In genomic region chr1:210482936-210483642, GRCh38 we compare ENCODE assay signal across 26 cellular contexts.
DNase-seq lines count a peak whose midpoint lies in the region; ATAC-seq and TF ChIP-seq lines count a peak whose summit lies in the region.
"Had no signal": no experiment of that assay in that cellular context is flagged by ENCODE, and none has a peak within 500 bp of the region (broad histone marks: within the 10 kb centered on the region; RNA-seq: fewer than 3 reads in every experiment).

No MANE protein-coding gene starts in this region.

- H3K27me3 ChIP-seq in testis (no peaks in the 10 kb centered on the region), right lobe of liver (no peaks in the 10 kb centered on the region), stomach (no peaks in the 10 kb centered on the region)
- H3K27me3 ChIP-seq in CD8-positive, alpha-beta memory T cell (ENCODE audit: insufficient read depth, low read length, poor library complexity, severe bottlenecking), result no peaks in the 10 kb centered on the region
- H3K27me3 ChIP-seq: BLaER1 treated with 17β-estradiol and CSF1 and Interleukin-3, amounts not matched to agents 10 nM and 100 nM had no signal

- POLR2A ChIA-PET in HEK293 (lab: Yijun Ruan, JAX), result no interaction called here
- POLR2A ChIA-PET in CD8-positive, alpha-beta memory T cell (lab: Charles Lee), result no interaction called here

- no peak for TF ChIP-seq POLR2A in testis (IDR thresholded peaks at IDR 0.05)
- TF ChIP-seq POLR2A in right lobe of liver (IDR thresholded peaks at IDR 0.05), result no peak
- no peak for TF ChIP-seq POLR2A in stomach (IDR thresholded peaks at IDR 0.05)

- H3K27ac ChIP-seq in HEK293 (ENCODE audit: extremely low read depth, low read depth, low read length), result no peak overlapping the region
- H3K27ac ChIP-seq in testis, result no peak overlapping the region
- no peak overlapping the region for H3K27ac ChIP-seq in right lobe of liver
- H3K27ac ChIP-seq in stomach, result no peak overlapping the region
- no peak overlapping the region for H3K27ac ChIP-seq in CD8-positive, alpha-beta memory T cell (ENCODE audit: low read depth, low read length)
- H3K27ac ChIP-seq: A549; BLaER1 treated with 17β-estradiol and CSF1 and Interleukin-3, amounts not matched to agents 10 nM and 100 nM; HL-60; KMS-11; SK-N-MC had no signal

- in situ Hi-C loops in SK-MEL-5 (cut with HindIII; ENCODE audit: low pct_unique_long_range_greater_than_20kb, low sequenced_read_pairs), result no loop called here

- H3K4me1 ChIP-seq in HEK293 (ENCODE audit: control insufficient read depth, insufficient read depth, low read length) (no peaks in the 10 kb centered on the region), testis (no peaks in the 10 kb centered on the region), right lobe of liver (no peaks in the 10 kb centered on the region), stomach (no peaks in the 10 kb centered on the region)
- H3K4me1 ChIP-seq in CD8-positive, alpha-beta memory T cell (ENCODE audit: insufficient read depth, low read length), result no peaks in the 10 kb centered on the region
- H3K4me1 ChIP-seq: A549; BLaER1 treated with 17β-estradiol and CSF1 and Interleukin-3, amounts not matched to agents 10 nM and 100 nM; Caco-2 had no signal

- no peaks in the 10 kb centered on the region for H3K9me3 ChIP-seq in HEK293 (ENCODE audit: control insufficient read depth, insufficient read depth, low read depth, low read length)
- no peaks in the 10 kb centered on the region for H3K9me3 ChIP-seq in testis
- H3K9me3 ChIP-seq in right lobe of liver, result no peaks in the 10 kb centered on the region
- no peaks in the 10 kb centered on the region for H3K9me3 ChIP-seq in stomach
- no peaks in the 10 kb centered on the region for H3K9me3 ChIP-seq in CD8-positive, alpha-beta memory T cell (ENCODE audit: low read length)
- H3K9me3 ChIP-seq: A549; BLaER1 treated with 17β-estradiol and CSF1 and Interleukin-3, amounts not matched to agents 10 nM and 100 nM; Caco-2 had no signal

- H3K36me3 ChIP-seq in HEK293 (ENCODE audit: control insufficient read depth in 2 of 2, insufficient read depth in 1 of 2, low read length in 2 of 2) (no peaks in the 10 kb centered on the region), testis (ENCODE audit: low read depth, missing control alignments) (no peaks in the 10 kb centered on the region), right lobe of liver (no peaks in the 10 kb centered on the region), stomach (no peaks in the 10 kb centered on the region)
- H3K36me3 ChIP-seq in CD8-positive, alpha-beta memory T cell (ENCODE audit: insufficient read depth, low read length), result no peaks in the 10 kb centered on the region
- H3K36me3 ChIP-seq: BLaER1 treated with 17β-estradiol and CSF1 and Interleukin-3, amounts not matched to agents 10 nM and 100 nM had no signal

- peak; percentile 77 for DNase-seq in SK-MEL-5 (ENCODE audit: low read depth, low spot score)
- peak; percentile 29 for DNase-seq in globus pallidus (ENCODE audit: low spot score)
- DNase-seq in testis, result peak; percentile 17
- DNase-seq in right lobe of liver, result no peak
- DNase-seq in stomach, result no peak
- no peak for DNase-seq in CD8-positive, alpha-beta memory T cell
- DNase-seq: AML-193; Caco-2; CD4-positive, alpha-beta T cell; GDM1; H7; HFFc6; MM.1S; NCI-H1694 treated with DMSO at 0.1 percent for 48 hours; NCI-H2081; NCI-H526 treated with DMSO at 0.1 percent for 48 hours; SHP77 treated with DMSO at 0.1 percent for 48 hours had no signal

- CTCF ChIA-PET in HEK293 (lab: Yijun Ruan, JAX), result no interaction called here
- CTCF ChIA-PET in CD8-positive, alpha-beta memory T cell (lab: Charles Lee), result no interaction called here

- TF ChIP-seq CTCF in HEK293 (tag by site-specific recombination; IDR thresholded peaks at IDR 0.05) (no peak), testis (IDR thresholded peaks at IDR 0.05) (no peak), right lobe of liver (IDR thresholded peaks at IDR 0.05) (no peak), stomach (IDR thresholded peaks at IDR 0.05) (no peak)

- H3K27ac Mint-ChIP-seq in CD8-positive, alpha-beta memory T cell, result no peak overlapping the region
- H3K27ac Mint-ChIP-seq: CD4-positive, alpha-beta T cell; HFFc6; IgD-negative memory B cell had no signal

- H3K27me3 Mint-ChIP-seq in CD8-positive, alpha-beta memory T cell, result no peaks in the 10 kb centered on the region
- H3K27me3 Mint-ChIP-seq: CD4-positive, alpha-beta T cell; IgD-negative memory B cell had no signal

- no peak for TF ChIP-seq EP300 in stomach (IDR thresholded peaks at IDR 0.05)

- H3K4me3 ChIP-seq in HEK293 (ENCODE audit: low read depth, low read length), result no peak overlapping the region
- H3K4me3 ChIP-seq in testis, result no peak overlapping the region
- no peak overlapping the region for H3K4me3 ChIP-seq in right lobe of liver
- no peak overlapping the region for H3K4me3 ChIP-seq in stomach
- H3K4me3 ChIP-seq in CD8-positive, alpha-beta memory T cell (ENCODE audit: low read length), result no peak overlapping the region
- H3K4me3 ChIP-seq: A549; BLaER1 treated with 17β-estradiol and CSF1 and Interleukin-3, amounts not matched to agents 10 nM and 100 nM; GM12878; SK-N-MC had no signal

- intact Hi-C loops in testis (cut with DNase I; ENCODE audit: low total_unique reads) (no loop called here), right lobe of liver (cut with DNase I) (no loop called here), stomach (cut with DNase I; ENCODE audit: low total_unique reads) (no loop called here)

- ATAC-seq in right lobe of liver, result no peak
- ATAC-seq: A549, GM12878, Panc1 had no signal

- H3K4me1 Mint-ChIP-seq in CD8-positive, alpha-beta memory T cell, result no peaks in the 10 kb centered on the region
- H3K4me1 Mint-ChIP-seq: IgD-negative memory B cell had no signal

- H3K9me3 Mint-ChIP-seq in CD8-positive, alpha-beta memory T cell, result no peaks in the 10 kb centered on the region
- H3K9me3 Mint-ChIP-seq: CD4-positive, alpha-beta T cell; HFFc6; IgD-negative memory B cell had no signal

- WGBS in testis, 2 donors, result 56 to 67% methylated on average over 3 of the region's 3 CpGs
- 89% methylated on average over 3 of the region's 3 CpGs for WGBS in right lobe of liver (ENCODE audit: insufficient coverage, low coverage, low lambda C conversion rate, missing lambda C conversion rate)
- WGBS in stomach, 5 donors, result 82 to 85% (median 84%) methylated on average over 3 of the region's 3 CpGs

- peaks cover 0 to 4% (median 3%) of the 10 kb centered on the region in 3 donors for H3K36me3 Mint-ChIP-seq in CD8-positive, alpha-beta memory T cell

- H3K4me3 Mint-ChIP-seq in CD8-positive, alpha-beta memory T cell, result no peak overlapping the region
- H3K4me3 Mint-ChIP-seq: CD4-positive, alpha-beta T cell; HFFc6; IgD-negative memory B cell had no signal

TF ChIP-seq in HEK293, 187 proteins besides CTCF, POLR2A, EP300 and RAD21:
- TF ChIP-seq ZNF692 (tag by site-specific recombination; IDR thresholded peaks at IDR 0.05), result peak; percentile 63
- TF ChIP-seq SP3 (tag by site-specific recombination; IDR thresholded peaks at IDR 0.05), result no peak

Comparison
In these comparisons a context has a peak if more than half of its experiments do, and no peak if none do; other contexts are left out.
1. DNase-seq: peak in SK-MEL-5 (single experiment), globus pallidus (single experiment) and testis (single experiment); none in right lobe of liver (0 of 3), stomach (single experiment) and CD8-positive, alpha-beta memory T cell (0 of 5).